Comparison of ENCODE assay signal across 8 cellular contexts in the genomic region with DNA sequence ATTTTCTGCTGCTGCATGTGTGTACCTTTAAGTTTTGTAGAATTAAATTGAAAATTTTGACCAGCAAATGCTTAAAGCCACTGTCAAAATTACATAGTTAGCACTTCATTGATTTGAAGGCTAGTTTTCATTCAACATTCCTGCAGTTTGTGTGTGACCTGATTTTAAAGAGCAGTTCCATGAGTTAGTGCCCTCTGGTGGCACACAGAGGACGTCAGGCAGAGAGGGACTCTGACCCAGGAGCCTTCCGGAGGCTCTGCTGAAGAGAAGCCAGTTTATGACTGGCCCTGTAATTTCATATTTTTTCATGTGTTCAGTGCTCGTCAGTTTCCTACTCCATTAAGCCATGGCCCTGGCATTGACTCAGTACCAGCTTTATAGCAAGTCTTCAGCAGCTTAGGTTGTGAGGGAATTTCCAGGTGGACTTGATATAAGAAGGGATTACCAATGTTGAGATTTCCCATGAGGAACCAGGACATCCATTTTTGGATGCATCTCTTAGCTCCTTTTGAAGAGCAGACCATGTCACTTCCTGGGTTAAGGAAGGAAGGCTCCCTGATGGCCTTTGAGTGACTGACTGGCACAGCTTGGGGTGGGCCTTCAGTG.
DNase-seq lines count a peak whose midpoint lies in the region; ATAC-seq and TF ChIP-seq lines count a peak whose summit lies in the region.

No MANE protein-coding gene starts in this region.

- no TSS peak for BruUV-seq in MCF 10A (replicated peaks; lab: Mats Ljungman, UMichigan)

- H3K4me1 Mint-ChIP-seq in MCF 10A (ENCODE audit: insufficient read depth, unreplicated experiment), result peaks cover 18% of the 10 kb centered on the region

- no peaks in the 10 kb centered on the region for H3K27me3 Mint-ChIP-seq in MCF 10A (ENCODE audit: insufficient read depth, unreplicated experiment)

- H3K36me3 Mint-ChIP-seq in MCF 10A (ENCODE audit: insufficient read depth, unreplicated experiment), result peaks cover 19% of the 10 kb centered on the region

- DNase-seq in EL, result peak; percentile 65
- DNase-seq in SK-MEL-5 (ENCODE audit: low read depth, low spot score), result peak; percentile 74
- DNase-seq in MCF 10A (ENCODE audit: unreplicated experiment), result peak; percentile 70
- peak; percentile 68 for DNase-seq in iris pigment epithelial cell (ENCODE audit: low read depth)
- DNase-seq in stimulated activated CD4-positive, alpha-beta T cell treated with anti-CD3 and anti-CD28 coated beads, Interleukin-4, amount 100 ng/mL, for 24 hours, result peak; percentile 45

- in situ Hi-C loops in SK-MEL-5 (cut with HindIII; ENCODE audit: low pct_unique_long_range_greater_than_20kb, low sequenced_read_pairs), result no loop called here

- TF ChIP-seq CTCF in MCF 10A (IDR thresholded peaks at IDR 0.05; ENCODE audit: unreplicated experiment), result peak; percentile 71

- TF ChIP-seq EP300 in Ishikawa (IDR thresholded peaks at IDR 0.05; ENCODE audit: borderline replicate concordance), result no peak

- intact Hi-C loops in MCF 10A (cut with micrococcal nuclease), result loop anchor here (1.0 kb wide), 3 partner anchors 96 to 180 kb away; no protein-coding TSS in a partner anchor

- peak overlapping the region; percentile 35 for H3K27ac Mint-ChIP-seq in MCF 10A (ENCODE audit: low read depth, unreplicated experiment)

- POLR2A ChIA-PET in MCF 10A (lab: Yijun Ruan, JAX), result interaction anchor here (0.6 to 3.8 kb wide), 8 partner anchors 22 to 1087 kb away, joined by 3 to 17 read pairs (median 3); partner anchors contain the start of gene CAMTA1

- CTCF ChIA-PET in MCF 10A (lab: Yijun Ruan, JAX), result interaction anchor here (0.6 to 4.3 kb wide), 45 partner anchors 10 to 758 kb away, joined by 3 to 58 read pairs (median 5); partner anchors contain the start of gene DNAJC11

- TF ChIP-seq RAD21 in Ishikawa (IDR thresholded peaks at IDR 0.05; ENCODE audit: low read depth), result peak; percentile 69

- no peak overlapping the region for H3K4me3 Mint-ChIP-seq in MCF 10A (ENCODE audit: unreplicated experiment)

- H3K9me3 Mint-ChIP-seq in MCF 10A (ENCODE audit: unreplicated experiment), result no peaks in the 10 kb centered on the region

- ATAC-seq in HG02981 (IDR thresholded peaks at IDR 0.05; ENCODE audit: unreplicated experiment) (no peak), HG02588 (IDR thresholded peaks at IDR 0.05; ENCODE audit: unreplicated experiment) (no peak)

TF ChIP-seq in Ishikawa, 13 proteins besides CTCF, POLR2A, EP300 and RAD21:
- no peak for TF ChIP-seq ZBTB7A (IDR thresholded peaks at IDR 0.05; ENCODE audit: low read depth)
- TF ChIP-seq CEBPB (IDR thresholded peaks at IDR 0.05), result no peak
- 0 out of 2 replicates have a peak, but pooled peaks have one; percentile 18 for TF ChIP-seq TEAD4 (IDR thresholded peaks at IDR 0.05)
